Comparison of ENCODE assay signal across 18 cellular contexts in genomic region chr2:43346619-43347018, GRCh38.
DNase-seq lines count a peak whose midpoint lies in the region; ATAC-seq and TF ChIP-seq lines count a peak whose summit lies in the region.
"Had no signal": no experiment of that assay in that cellular context is flagged by ENCODE, and none has a peak within 500 bp of the region (broad histone marks: within the 10 kb centered on the region; RNA-seq: fewer than 3 reads in every experiment).

No MANE protein-coding gene starts in this region.

- H3K36me3 ChIP-seq in right atrium auricular region (no peaks in the 10 kb centered on the region), iPS-18a (ENCODE audit: control insufficient read depth, low read depth, low read length) (peaks cover 4% of the 10 kb centered on the region), prostate gland (no peaks in the 10 kb centered on the region), vagina (no peaks in the 10 kb centered on the region)
- H3K36me3 ChIP-seq: SJSA1 had no signal

- DNase-seq in right atrium auricular region (ENCODE audit: low spot score) = no peak
- DNase-seq in left ventricle myocardium superior = no peak
- DNase-seq in prostate gland (ENCODE audit: low spot score) = no peak
- DNase-seq in vagina (ENCODE audit: extremely low spot score in 2 of 2) = no peak
- no peak for DNase-seq in KG1 (lab: John Stamatoyannopoulos, UW)
- DNase-seq in NCI-H128 (lab: John Stamatoyannopoulos, UW; ENCODE audit: unreplicated experiment) = no peak
- DNase-seq in AG20443 (ENCODE audit: low spot score) = no peak
- DNase-seq: activated B cell treated with CpG ODN at 0.5 μM for 24 hours; activated naive CD8-positive, alpha-beta T cell treated with anti-CD3 and anti-CD28 coated beads, Interleukin-2, amount 50 U/mL, for 24 hours; CD4-positive, alpha-beta T cell; effector CD4-positive, alpha-beta T cell; hypothalamus; NCI-H524; posterior cingulate gyrus; stimulated activated naive B cell treated with anti-CD40 and anti-IgM and Interleukin-4, amounts not matched to agents 10 μg/mL and 1 μg/mL and 100 μg/mL, for 72 hours; T-helper 2 cell had no signal

- TF ChIP-seq POLR2A in prostate gland (IDR thresholded peaks at IDR 0.05) = no peak
- no peak for TF ChIP-seq POLR2A in vagina (IDR thresholded peaks at IDR 0.05)

- no peak for TF ChIP-seq CTCF in right atrium auricular region (IDR thresholded peaks at IDR 0.05)
- TF ChIP-seq CTCF in prostate gland (IDR thresholded peaks at IDR 0.05) = no peak
- TF ChIP-seq CTCF in vagina (IDR thresholded peaks at IDR 0.05) = no peak

- no peak overlapping the region for H3K9ac ChIP-seq in iPS-18a (ENCODE audit: low read length)

- no peak for ATAC-seq in left ventricle myocardium superior
- ATAC-seq: activated naive CD8-positive, alpha-beta T cell treated with anti-CD3 and anti-CD28 coated beads, Interleukin-2, amount 50 U/mL, for 24 hours; stimulated activated naive B cell treated with anti-CD40 and anti-IgM and Interleukin-4, amounts not matched to agents 10 μg/mL and 1 μg/mL and 100 μg/mL, for 72 hours had no signal

- peaks cover 0 to 68% of the 10 kb centered on the region in 2 donors for H3K4me1 ChIP-seq in right atrium auricular region
- peaks cover 22% of the 10 kb centered on the region for H3K4me1 ChIP-seq in iPS-18a (ENCODE audit: control insufficient read depth, low read depth, low read length)
- H3K4me1 ChIP-seq in prostate gland (replicated peaks) = peaks cover 7% of the 10 kb centered on the region
- peaks cover 83% of the 10 kb centered on the region for H3K4me1 ChIP-seq in vagina

- WGBS in prostate gland = 88% methylated on average over 4 of the region's 4 CpGs

- H3K27me3 ChIP-seq in right atrium auricular region (no peaks in the 10 kb centered on the region), iPS-18a (ENCODE audit: control insufficient read depth, insufficient read depth, low read length) (no peaks in the 10 kb centered on the region), prostate gland (replicated peaks; ENCODE audit: insufficient read depth) (no peaks in the 10 kb centered on the region), vagina (no peaks in the 10 kb centered on the region)
- H3K27me3 ChIP-seq: SJSA1 had no signal

- H3K4me3 ChIP-seq in right atrium auricular region (no peak overlapping the region), iPS-18a (ENCODE audit: low read length) (no peak overlapping the region), prostate gland (no peak overlapping the region), vagina (no peak overlapping the region)
- H3K4me3 ChIP-seq: SJSA1 had no signal

- H3K27ac ChIP-seq in right atrium auricular region (peak overlapping the region; percentile 77 to 90), iPS-18a (ENCODE audit: low read length) (peak overlapping the region; percentile 6), prostate gland (peak overlapping the region; percentile 51 to 53), vagina (peak overlapping the region; percentile 86)
- H3K27ac ChIP-seq: SJSA1 had no signal

- intact Hi-C loops in left ventricle myocardium superior (cut with micrococcal nuclease) (no loop called here), prostate gland (cut with DNase I) (loop anchor here (5.0 kb wide), 2 partner anchors 66 to 94 kb away; no protein-coding TSS in a partner anchor), vagina (cut with DNase I) (no loop called here)

- H3K9me3 ChIP-seq in right atrium auricular region = no peaks in the 10 kb centered on the region
- H3K9me3 ChIP-seq in iPS-18a (ENCODE audit: control insufficient read depth, low read depth, low read length) = no peaks in the 10 kb centered on the region
- no peaks in the 10 kb centered on the region for H3K9me3 ChIP-seq in prostate gland
- H3K9me3 ChIP-seq in vagina = no peaks in the 10 kb centered on the region
- H3K9me3 ChIP-seq: SJSA1 had no signal

Comparison
In these comparisons a context has a peak if more than half of its experiments do, and no peak if none do; other contexts are left out.
1. H3K27ac ChIP-seq: peak in every context shown above with its lines; median percentile 86 in vagina; 84 in right atrium auricular region; 52 in prostate gland; 6 in iPS-18a.